Comparison of ENCODE assay signal across 8 cellular contexts in genomic region chr16:73057369-73058210, GRCh38. TPM values are rescaled to one million over a fixed set of nuclear protein-coding genes. Genes with fewer than 3 reads are reported as not detected.
DNase-seq lines count a peak whose midpoint lies in the region; ATAC-seq and FAIRE-seq lines count a peak whose summit lies in the region.

No MANE protein-coding gene starts in this region.

- WGBS in small intestine, 3 donors: 1% methylated on average over 56 to 100 of the region's 100 CpGs

- no peaks in the 10 kb centered on the region for H3K36me3 Mint-ChIP-seq in activated naive CD8-positive, alpha-beta T cell treated with anti-CD3 and anti-CD28 coated beads for 36 hours

- peak overlapping the region; percentile 24 for H3K4me3 ChIP-seq in iPS-11a (ENCODE audit: low read depth, low read length)
- peak overlapping the region; percentile 80 to 94 for H3K4me3 ChIP-seq in small intestine (ENCODE audit: low read depth in 1 of 2, low read length in 2 of 2)

- no peaks in the 10 kb centered on the region for H3K9me3 Mint-ChIP-seq in activated naive CD8-positive, alpha-beta T cell treated with anti-CD3 and anti-CD28 coated beads for 36 hours

- peak overlapping the region; percentile 90 for H3K4me3 Mint-ChIP-seq in activated naive CD8-positive, alpha-beta T cell treated with anti-CD3 and anti-CD28 coated beads for 36 hours

- H3K27ac ChIP-seq in small intestine (ENCODE audit: low read depth in 1 of 2, low read length in 1 of 2): peak overlapping the region; percentile 65 to 93

- FAIRE-seq in small intestine (lab: Jason Lieb, UNC): no peak

- H3K4me1 ChIP-seq in small intestine (ENCODE audit: control insufficient read depth in 2 of 2, insufficient read depth in 1 of 2, low read depth in 1 of 2, low read length in 1 of 2): peaks cover 5 to 12% of the 10 kb centered on the region in 2 donors

- peaks cover 12% of the 10 kb centered on the region for H3K4me1 Mint-ChIP-seq in activated naive CD8-positive, alpha-beta T cell treated with anti-CD3 and anti-CD28 coated beads for 36 hours

- no peaks in the 10 kb centered on the region for H3K27me3 ChIP-seq in small intestine (ENCODE audit: control insufficient read depth in 2 of 2, insufficient read depth in 2 of 2, low read length in 2 of 2)

- H3K9me3 ChIP-seq in small intestine (ENCODE audit: control insufficient read depth, low read depth): no peaks in the 10 kb centered on the region

- H3K27me3 Mint-ChIP-seq in activated naive CD8-positive, alpha-beta T cell treated with anti-CD3 and anti-CD28 coated beads for 36 hours: peaks cover 36% of the 10 kb centered on the region

- peak; percentile 77 for DNase-seq in D341Med (ENCODE audit: low spot score)
- peak; percentile 21 for DNase-seq in activated naive CD8-positive, alpha-beta T cell treated with anti-CD3 and anti-CD28 coated beads for 36 hours
- no peak for DNase-seq in small intestine
- DNase-seq in HuH-7 (ENCODE audit: low spot score): no peak
- no peak for DNase-seq in posterior vena cava (ENCODE audit: low spot score)

- intact Hi-C loops in posterior vena cava (cut with DNase I): loop anchor here in 1 of 2 donors (1.0 kb wide), 1 partner anchor 36 kb away; no protein-coding TSS in a partner anchor

- H3K36me3 ChIP-seq in small intestine (ENCODE audit: control insufficient read depth in 2 of 2, insufficient read depth in 2 of 2, low read length in 2 of 2): no peaks in the 10 kb centered on the region

- peak; percentile 50 for ATAC-seq in GM19397 (IDR thresholded peaks at IDR 0.05; ENCODE audit: unreplicated experiment)
- ATAC-seq in HG03457 (IDR thresholded peaks at IDR 0.05; ENCODE audit: unreplicated experiment): peak; percentile 31

- peak overlapping the region; percentile 38 for H3K27ac Mint-ChIP-seq in activated naive CD8-positive, alpha-beta T cell treated with anti-CD3 and anti-CD28 coated beads for 36 hours

RNA-seq across cellular contexts. Expression of gene ZFHX3, which starts 9.7 kb away (rescaled TPM):
- under 1 TPM; 0.40 to 0.54 TPM for total RNA-seq in activated naive CD8-positive, alpha-beta T cell treated with anti-CD3 and anti-CD28 coated beads for 36 hours
- 1 to 10 TPM in 1 of 3 donors, under 1 TPM in 2; 0.45 to 4.9 (median 0.54) TPM for polyA plus RNA-seq in small intestine
- total RNA-seq in posterior vena cava: 10 to 100 TPM; 40.8 to 43.7 TPM

Comparison
In these comparisons a context has a peak if more than half of its experiments do, and no peak if none do; other contexts are left out.
1. DNase-seq: peak in D341Med (single experiment) and activated naive CD8-positive, alpha-beta T cell treated with anti-CD3 and anti-CD28 coated beads for 36 hours (single experiment); none in small intestine (single experiment), HuH-7 (single experiment) and posterior vena cava (single experiment).
2. RNA of gene ZFHX3, which starts 9.7 kb away (total RNA-seq): 40.8 to 43.7 TPM in posterior vena cava; 0.40 to 0.54 TPM in activated naive CD8-positive, alpha-beta T cell treated with anti-CD3 and anti-CD28 coated beads for 36 hours; every median in the first group is over 10 times any median in the second.